1 cellular context compared by ENCODE assay signal in genomic region chr12:108514468-108514972, GRCh38.
TF ChIP-seq lines count a peak whose summit lies in the region.

No MANE protein-coding gene starts in this region.

TF ChIP-seq in GM23338, 12 proteins besides CTCF, POLR2A, EP300 and RAD21 (continued from another document):
- TF ChIP-seq ZNF462 (CRISPR knock-in tag; IDR thresholded peaks at IDR 0.05) (no peak), NANOG (IDR thresholded peaks at IDR 0.05; ENCODE audit: borderline replicate concordance) (no peak), CREB1 (CRISPR knock-in tag; IDR thresholded peaks at IDR 0.05; ENCODE audit: low read depth) (no peak), JUNB (IDR thresholded peaks at IDR 0.05; ENCODE audit: unreplicated experiment) (no peak), STAT1 (IDR thresholded peaks at IDR 0.05; ENCODE audit: unreplicated experiment) (no peak), POLR2AphosphoS5 (IDR thresholded peaks at IDR 0.05; ENCODE audit: low read depth) (no peak), ZNF114 (CRISPR knock-in tag; IDR thresholded peaks at IDR 0.05) (no peak)
TF ChIP-seq in GM23338: peak in this region for 0.
